1 cellular context compared by ENCODE assay signal in genomic region chr2:203535784-203536590, GRCh38.
TF ChIP-seq lines count a peak whose summit lies in the region.

No MANE protein-coding gene starts in this region.

TF ChIP-seq in HepG2, 621 proteins besides CTCF, POLR2A, EP300 and RAD21 (continued from another document and continues in another):
- TF ChIP-seq TCF7L2 (IDR thresholded peaks at IDR 0.05; ENCODE audit: low read depth, low read length): no peak
- no peak for TF ChIP-seq CCAR2 (optimal IDR thresholded peaks at IDR 0.05; ENCODE audit: low read depth, low read length)
- TF ChIP-seq ZNF275 (CRISPR knock-in tag; IDR thresholded peaks at IDR 0.05; ENCODE audit: borderline replicate concordance): peak; percentile 54; the same call in 1 of the 2 replicates
- no peak; the same call in 1 of the 2 replicates for TF ChIP-seq ZNF331 (CRISPR knock-in tag; IDR thresholded peaks at IDR 0.05)
- no peak for TF ChIP-seq TEF (CRISPR knock-in tag; IDR thresholded peaks at IDR 0.05)
- no peak for TF ChIP-seq ZNF142 (CRISPR knock-in tag; IDR thresholded peaks at IDR 0.05)
- no peak for TF ChIP-seq GATAD2A (CRISPR knock-in tag; IDR thresholded peaks at IDR 0.05)
- no peak for TF ChIP-seq CC2D1A (CRISPR knock-in tag; IDR thresholded peaks at IDR 0.05)
- TF ChIP-seq TBL1XR1 (IDR thresholded peaks at IDR 0.05; ENCODE audit: borderline replicate concordance, low read length, partially characterized antibody): no peak
- peak; percentile 45; the same call in 1 of the 2 replicates for TF ChIP-seq ZNF710 (CRISPR knock-in tag; IDR thresholded peaks at IDR 0.05; ENCODE audit: borderline replicate concordance)
- TF ChIP-seq MTA3 (CRISPR knock-in tag; IDR thresholded peaks at IDR 0.05): no peak
- no peak for TF ChIP-seq PBX3 (CRISPR knock-in tag; IDR thresholded peaks at IDR 0.05; ENCODE audit: borderline replicate concordance)
- no peak for TF ChIP-seq ZBTB20 (CRISPR knock-in tag; IDR thresholded peaks at IDR 0.05; ENCODE audit: borderline replicate concordance, low read depth)
- no peak for TF ChIP-seq CHCHD3 (CRISPR knock-in tag; IDR thresholded peaks at IDR 0.05)
- TF ChIP-seq ZNF776 (CRISPR knock-in tag; IDR thresholded peaks at IDR 0.05): 0 out of 2 replicates have a peak, but pooled peaks have one; percentile 51
- peak; percentile 37 for TF ChIP-seq MED8 (CRISPR knock-in tag; IDR thresholded peaks at IDR 0.05; ENCODE audit: insufficient replicate concordance)
- peak; percentile 35; the same call in 1 of the 2 replicates for TF ChIP-seq ATF1 (CRISPR knock-in tag; IDR thresholded peaks at IDR 0.05)
- TF ChIP-seq SAP130 (CRISPR knock-in tag; IDR thresholded peaks at IDR 0.05; ENCODE audit: low read depth): 0 out of 2 replicates have a peak, but pooled peaks have one; percentile 1
- no peak for TF ChIP-seq LCORL (IDR thresholded peaks at IDR 0.05)
- peak; percentile 31; the same call in 1 of the 2 replicates for TF ChIP-seq LCORL (CRISPR knock-in tag; IDR thresholded peaks at IDR 0.05)
- no peak for TF ChIP-seq PATZ1 (CRISPR knock-in tag; IDR thresholded peaks at IDR 0.05)
- no peak for TF ChIP-seq ZNF484 (CRISPR knock-in tag; IDR thresholded peaks at IDR 0.05; ENCODE audit: borderline replicate concordance, low read depth)
- TF ChIP-seq SRSF4 (IDR thresholded peaks at IDR 0.05; ENCODE audit: low read depth, low read length, poor library complexity, severe bottlenecking): no peak
- TF ChIP-seq SOX6 (IDR thresholded peaks at IDR 0.05): no peak
- peak; percentile 52 for TF ChIP-seq SOX6 (CRISPR knock-in tag; IDR thresholded peaks at IDR 0.05)
- TF ChIP-seq TFAP4 (IDR thresholded peaks at IDR 0.05; ENCODE audit: borderline replicate concordance, low read depth): no peak
- no peak for TF ChIP-seq BRD4 (CRISPR knock-in tag; IDR thresholded peaks at IDR 0.05)
- TF ChIP-seq ARNT2 (CRISPR knock-in tag; IDR thresholded peaks at IDR 0.05; ENCODE audit: low read depth): 0 out of 2 replicates have a peak, but pooled peaks have one; percentile 15
- no peak for TF ChIP-seq ZNF75D (CRISPR knock-in tag; IDR thresholded peaks at IDR 0.05; ENCODE audit: borderline replicate concordance)
- no peak for TF ChIP-seq PHF5A (CRISPR knock-in tag; IDR thresholded peaks at IDR 0.05; ENCODE audit: low read depth, unreplicated experiment)
- TF ChIP-seq ZC3H4 (CRISPR knock-in tag; IDR thresholded peaks at IDR 0.05; ENCODE audit: borderline replicate concordance): no peak
- no peak for TF ChIP-seq HNRNPUL1 (IDR thresholded peaks at IDR 0.05; ENCODE audit: low read depth, low read length)
- 0 out of 2 replicates have a peak, but pooled peaks have one; percentile 27 for TF ChIP-seq NCOA2 (CRISPR knock-in tag; IDR thresholded peaks at IDR 0.05)
- TF ChIP-seq ZNF580 (CRISPR knock-in tag; IDR thresholded peaks at IDR 0.05; ENCODE audit: borderline replicate concordance, low read depth): peak; percentile 79; the same call in 1 of the 2 replicates
- TF ChIP-seq ZGPAT (CRISPR knock-in tag; IDR thresholded peaks at IDR 0.05): 0 out of 2 replicates have a peak, but pooled peaks have one; percentile 23
- TF ChIP-seq ESRRA (CRISPR knock-in tag; IDR thresholded peaks at IDR 0.05; ENCODE audit: low read depth): peak; percentile 18; the same call in 1 of the 2 replicates
- no peak for TF ChIP-seq AKAP8 (CRISPR knock-in tag; IDR thresholded peaks at IDR 0.05)
- 0 out of 2 replicates have a peak, but pooled peaks have one; percentile 51 for TF ChIP-seq ZNF317 (CRISPR knock-in tag; IDR thresholded peaks at IDR 0.05)
